14 cellular contexts compared by ENCODE assay signal in genomic region chr11:6203327-6203726, GRCh38. TPM values are rescaled to one million over a fixed set of nuclear protein-coding genes. Genes with fewer than 3 reads are reported as not detected.
DNase-seq lines count a peak whose midpoint lies in the region; ATAC-seq, FAIRE-seq and TF ChIP-seq lines count a peak whose summit lies in the region.
"Had no signal": no experiment of that assay in that cellular context is flagged by ENCODE, and none has a peak within 500 bp of the region (broad histone marks: within the 10 kb centered on the region; RNA-seq: fewer than 3 reads in every experiment).

No MANE protein-coding gene starts in this region.

- peak; percentile 58 for DNase-seq in GM12878 (ENCODE audit: low read depth, low spot score)
- DNase-seq in esophagus muscularis mucosa (ENCODE audit: extremely low spot score), result no peak
- DNase-seq in LoVo (ENCODE audit: low spot score), result no peak
- DNase-seq in left lobe of liver (ENCODE audit: low spot score), result no peak
- no peak for DNase-seq in NCI-H2227 treated with DMSO at 0.1 percent for 48 hours (lab: John Stamatoyannopoulos, UW)
- DNase-seq: activated CD8-positive, alpha-beta memory T cell treated with anti-CD3 and anti-CD28 coated beads for 24 hours; foreskin keratinocyte; NCI-H1417 treated with DMSO at 0.1 percent for 48 hours; stimulated activated naive CD4-positive, alpha-beta T cell treated with Interleukin-2 at 50 U/mL for 16 hours had no signal

- H3K4me2 ChIP-seq in GM12878 (ENCODE audit: control insufficient read depth, insufficient read depth), result no peak overlapping the region

- H3K9me3 ChIP-seq in GM12878 (replicated peaks; ENCODE audit: control insufficient read depth, insufficient read depth, low read length) (no peaks in the 10 kb centered on the region), esophagus muscularis mucosa (no peaks in the 10 kb centered on the region)

- no peak overlapping the region for H2AFZ ChIP-seq in GM12878 (ENCODE audit: control insufficient read depth, low read depth, low read length)

- SMC1A ChIA-PET in GM12878 (lab: Charles Lee; ENCODE audit: uncharacterized antibody, unreplicated experiment), result interaction anchor here (0.8 to 2.7 kb wide), 4 partner anchors 12 to 159 kb away, joined by 3 to 12 read pairs (median 4); partner anchors contain the start of gene FHIP1B

- TF ChIP-seq POLR2A in GM12878 (IDR thresholded peaks at IDR 0.05; ENCODE audit: low read depth, low read length), result no peak
- no peak for TF ChIP-seq POLR2A in esophagus muscularis mucosa (IDR thresholded peaks at IDR 0.05; ENCODE audit: low read depth)

- no peak overlapping the region for H3K9ac ChIP-seq in GM12878 (ENCODE audit: control insufficient read depth, insufficient read depth, low read length)

- H3K36me3 ChIP-seq in GM12878 (ENCODE audit: control insufficient read depth in 2 of 2, insufficient read depth in 2 of 2, low read length in 1 of 2) (no peaks in the 10 kb centered on the region; a peak in 1 of 4 replicates), esophagus muscularis mucosa (peaks cover 0 to 23% (median 20%) of the 10 kb centered on the region in 4 donors)

- no peak for TF ChIP-seq CTCF in GM12878 (IDR thresholded peaks at IDR 0.05 in 2 of 3, conservative IDR thresholded peaks at IDR 0.05 in 1 of 3; ENCODE audit: control insufficient read depth in 2 of 3, extremely low read depth in 1 of 3, insufficient read depth in 1 of 3, low read depth in 3 of 3, low read length in 3 of 3)
- TF ChIP-seq CTCF in esophagus muscularis mucosa (IDR thresholded peaks at IDR 0.05), result no peak

- H3K4me3 ChIP-seq in GM12878, result no peak overlapping the region
- H3K4me3 ChIP-seq in esophagus muscularis mucosa, result no peak overlapping the region

- WGBS in GM12878 (ENCODE audit: insufficient coverage, insufficient replicate concordance, low lambda C conversion rate, missing lambda C conversion rate), result 2% methylated on average over 3 of the region's 3 CpGs
- 69% methylated on average over 3 of the region's 3 CpGs for WGBS in esophagus muscularis mucosa

- no peaks in the 10 kb centered on the region for H3K27me3 ChIP-seq in GM12878 (replicated peaks in 1 of 2; ENCODE audit: control insufficient read depth in 2 of 2, insufficient read depth in 2 of 2, low read length in 1 of 2)
- no peaks in the 10 kb centered on the region for H3K27me3 ChIP-seq in esophagus muscularis mucosa
- H3K27me3 ChIP-seq: foreskin keratinocyte had no signal

- RAD21 ChIA-PET in GM12878 (lab: Charles Lee; ENCODE audit: unreplicated experiment), result no interaction called here

- no peaks in the 10 kb centered on the region for H3K79me2 ChIP-seq in GM12878 (ENCODE audit: control insufficient read depth, insufficient read depth, low read length)

- TF ChIP-seq EP300 in GM12878 (IDR thresholded peaks at IDR 0.05; ENCODE audit: borderline replicate concordance in 1 of 2, control insufficient read depth in 1 of 2, low read depth in 2 of 2, low read length in 2 of 2) (no peak), esophagus muscularis mucosa (IDR thresholded peaks at IDR 0.05) (no peak)

- H3K4me1 ChIP-seq in GM12878 (ENCODE audit: control insufficient read depth, insufficient read depth, low read length), result peaks cover 9% of the 10 kb centered on the region
- no peaks in the 10 kb centered on the region for H3K4me1 ChIP-seq in esophagus muscularis mucosa
- H3K4me1 ChIP-seq: foreskin keratinocyte had no signal

- intact Hi-C loops in GM12878 (cut with micrococcal nuclease; ENCODE audit: unreplicated experiment), result no loop called here
- intact Hi-C loops in esophagus muscularis mucosa (cut with DNase I), result no loop called here

- peak; percentile 56 for FAIRE-seq in GM12878 (lab: Jason Lieb, UNC)

- no TSS peak for BruUV-seq in GM12878 (replicated peaks; lab: Mats Ljungman, UMichigan)

- TF ChIP-seq RAD21 in GM12878 (IDR thresholded peaks at IDR 0.05; ENCODE audit: insufficient read depth, low read depth, low read length), result no peak

- CTCF ChIA-PET in GM12878 (lab: Yijun Ruan, JAX), result interaction anchor here (1.0 to 1.7 kb wide), 3 partner anchors 48 to 96 kb away, joined by 3 to 7 read pairs (median 3); no protein-coding TSS in a partner anchor

- H3K27ac ChIP-seq in GM12878 (ENCODE audit: control insufficient read depth, insufficient read depth), result 0 out of 2 replicates have a peak overlapping the region, but pooled peaks have one; percentile 0
- no peak overlapping the region for H3K27ac ChIP-seq in esophagus muscularis mucosa (replicated peaks in 1 of 4)
- H3K27ac ChIP-seq: foreskin keratinocyte had no signal

- H4K20me1 ChIP-seq in GM12878 (ENCODE audit: control insufficient read depth, insufficient read depth), result no peaks in the 10 kb centered on the region

- peak; percentile 69 for ATAC-seq in GM18517 (IDR thresholded peaks at IDR 0.05; ENCODE audit: unreplicated experiment)
- peak; percentile 67 for ATAC-seq in GM19468 (IDR thresholded peaks at IDR 0.05; ENCODE audit: extremely low read depth, unreplicated experiment)
- ATAC-seq in HG03103 (IDR thresholded peaks at IDR 0.05; ENCODE audit: low read depth, unreplicated experiment), result peak; percentile 55
- ATAC-seq in GM12878, result peak; percentile 86
- ATAC-seq in left lobe of liver, result no peak
- ATAC-seq: foreskin keratinocyte had no signal

- POLR2A ChIA-PET in GM12878 (lab: Charles Lee), result no interaction called here

- in situ Hi-C loops in GM12878 (cut with MboI), result no loop called here

RNA-seq across cellular contexts. Expression of gene C11orf42, which starts 2.0 kb away (rescaled TPM):
- total RNA-seq in GM12878 (2013; cell fraction: nucleolus; rRNA removed), result not detected in 2 replicates
- not detected in 2 replicates for total RNA-seq in GM12878 (2014; rRNA removed)
- not detected in 2 replicates for total RNA-seq in GM12878 (2014; rRNA removed; fragmentation: Illumina TruSeq; extraction: Trizol)
- not detected in 2 replicates for total RNA-seq in GM12878 (2021)
- polyA plus RNA-seq in GM12878 (2011; ENCODE audit: low read depth), result not detected
- polyA plus RNA-seq in GM12878 (2011; rRNA removed), result not detected in 2 replicates
- polyA plus RNA-seq in GM12878 (2011; cell fraction: cytosol; rRNA removed), result not detected in 2 replicates
- polyA plus RNA-seq in GM12878 (2011; cell fraction: nucleus; rRNA removed), result not detected in 2 replicates
- 0.13 TPM in 1 of 2 replicates, not detected in the other for polyA plus RNA-seq in GM12878 (2012)
- polyA plus RNA-seq in GM12878 (2014; fragmentation: Illumina TruSeq; extraction: Trizol), result not detected in 2 replicates
- polyA plus RNA-seq in GM12878 (2014; fragmentation: Nextera tagmentation; extraction: Ambion mirVana), result not detected
- not detected in 2 replicates for polyA plus RNA-seq in GM12878 (2014; rRNA removed)
- polyA plus RNA-seq in GM12878 (2016; fragmentation: Nextera tagmentation; extraction: Ambion mirVana), result under 1 TPM in 1 of 2 experiments, not detected in 1; 0.19 TPM
- polyA minus RNA-seq in GM12878 (2011; rRNA and poly(A)+ RNA removed), result not detected in 2 replicates
- not detected in 2 replicates for polyA minus RNA-seq in GM12878 (2011; cell fraction: cytosol; rRNA and poly(A)+ RNA removed)
- not detected in 2 replicates for polyA minus RNA-seq in GM12878 (2011; cell fraction: nucleus; rRNA and poly(A)+ RNA removed)
- not detected for total RNA-seq in esophagus muscularis mucosa
- total RNA-seq in left lobe of liver, result not detected
- total RNA-seq: cardiac septum, foreskin keratinocyte, lung microvascular endothelial cell had no signal
- polyA plus RNA-seq: foreskin keratinocyte had no signal

RNA-seq across cellular contexts. Expression of gene OR52W1, which starts 4.3 kb away (rescaled TPM):
- total RNA-seq in GM12878 (2013; cell fraction: nucleolus; rRNA removed), result not detected in 2 replicates
- not detected in 2 replicates for total RNA-seq in GM12878 (2014; rRNA removed)
- not detected in 2 replicates for total RNA-seq in GM12878 (2014; rRNA removed; fragmentation: Illumina TruSeq; extraction: Trizol)
- total RNA-seq in GM12878 (2021), result not detected in 2 replicates
- polyA plus RNA-seq in GM12878 (2011; ENCODE audit: low read depth), result not detected
- polyA plus RNA-seq in GM12878 (2011; rRNA removed), result not detected in 2 replicates
- not detected in 2 replicates for polyA plus RNA-seq in GM12878 (2011; cell fraction: cytosol; rRNA removed)
- not detected in 2 replicates for polyA plus RNA-seq in GM12878 (2011; cell fraction: nucleus; rRNA removed)
- polyA plus RNA-seq in GM12878 (2012), result not detected in 2 replicates
- polyA plus RNA-seq in GM12878 (2014; fragmentation: Illumina TruSeq; extraction: Trizol), result not detected in 2 replicates
- polyA plus RNA-seq in GM12878 (2014; fragmentation: Nextera tagmentation; extraction: Ambion mirVana), result not detected
- polyA plus RNA-seq in GM12878 (2014; rRNA removed), result not detected in 2 replicates
- not detected for polyA plus RNA-seq in GM12878 (2016; fragmentation: Nextera tagmentation; extraction: Ambion mirVana)
- polyA minus RNA-seq in GM12878 (2011; rRNA and poly(A)+ RNA removed), result not detected in 2 replicates
- polyA minus RNA-seq in GM12878 (2011; cell fraction: cytosol; rRNA and poly(A)+ RNA removed), result not detected in 2 replicates
- polyA minus RNA-seq in GM12878 (2011; cell fraction: nucleus; rRNA and poly(A)+ RNA removed), result not detected in 2 replicates
- not detected for total RNA-seq in esophagus muscularis mucosa
- not detected for total RNA-seq in left lobe of liver
- total RNA-seq: cardiac septum, foreskin keratinocyte, lung microvascular endothelial cell had no signal
- polyA plus RNA-seq: foreskin keratinocyte had no signal

RNA-seq across cellular contexts. Expression of gene FHIP1B, which starts 31.1 kb away (rescaled TPM):
- total RNA-seq in GM12878 (2013; cell fraction: nucleolus; rRNA removed), result 44.9 and 53.5 TPM in 2 replicates
- 12.0 and 16.0 TPM in 2 replicates for total RNA-seq in GM12878 (2014; rRNA removed)
- 7.4 and 8.8 TPM in 2 replicates for total RNA-seq in GM12878 (2014; rRNA removed; fragmentation: Illumina TruSeq; extraction: Trizol)
- 14.9 and 17.0 TPM in 2 replicates for total RNA-seq in GM12878 (2021)
- 10.5 TPM for polyA plus RNA-seq in GM12878 (2011; ENCODE audit: low read depth)
- polyA plus RNA-seq in GM12878 (2011; rRNA removed), result 18.1 and 28.1 TPM in 2 replicates
- polyA plus RNA-seq in GM12878 (2011; cell fraction: cytosol; rRNA removed), result 38.7 and 45.4 TPM in 2 replicates
- 186 and 193 TPM in 2 replicates for polyA plus RNA-seq in GM12878 (2011; cell fraction: nucleus; rRNA removed)
- 12.9 and 13.4 TPM in 2 replicates for polyA plus RNA-seq in GM12878 (2012)
- 7.7 and 11.6 TPM in 2 replicates for polyA plus RNA-seq in GM12878 (2014; fragmentation: Illumina TruSeq; extraction: Trizol)
- 1 to 10 TPM in 1 of 2 experiments, under 1 TPM in 1; 0.90 to 1.3 TPM for polyA plus RNA-seq in GM12878 (2014; fragmentation: Nextera tagmentation; extraction: Ambion mirVana)
- polyA plus RNA-seq in GM12878 (2014; rRNA removed), result 24.6 and 25.3 TPM in 2 replicates
- 10 to 100 TPM in 1 of 2 experiments, 1 to 10 TPM in 1; 7.8 to 10.7 TPM for polyA plus RNA-seq in GM12878 (2016; fragmentation: Nextera tagmentation; extraction: Ambion mirVana)
- polyA minus RNA-seq in GM12878 (2011; rRNA and poly(A)+ RNA removed), result 29.3 and 35.3 TPM in 2 replicates
- 6.4 and 7.8 TPM in 2 replicates for polyA minus RNA-seq in GM12878 (2011; cell fraction: cytosol; rRNA and poly(A)+ RNA removed)
- 41.0 and 53.2 TPM in 2 replicates for polyA minus RNA-seq in GM12878 (2011; cell fraction: nucleus; rRNA and poly(A)+ RNA removed)
- total RNA-seq in esophagus muscularis mucosa, result 10 to 100 TPM; 22.6 to 39.3 (median 30.1) TPM
- 32.1 TPM for total RNA-seq in left lobe of liver

RNA-seq across cellular contexts. Expression of gene OR52B2, which starts 33.2 kb away (rescaled TPM):
- total RNA-seq in GM12878 (2013; cell fraction: nucleolus; rRNA removed), result 0.51 and 0.92 TPM in 2 replicates
- total RNA-seq in GM12878 (2014; rRNA removed), result not detected in 2 replicates
- total RNA-seq in GM12878 (2014; rRNA removed; fragmentation: Illumina TruSeq; extraction: Trizol), result not detected in 2 replicates
- total RNA-seq in GM12878 (2021), result not detected in 2 replicates
- polyA plus RNA-seq in GM12878 (2011; ENCODE audit: low read depth), result not detected
- 0.08 and 0.13 TPM in 2 replicates for polyA plus RNA-seq in GM12878 (2011; rRNA removed)
- not detected in 2 replicates for polyA plus RNA-seq in GM12878 (2011; cell fraction: cytosol; rRNA removed)
- 0.25 and 0.42 TPM in 2 replicates for polyA plus RNA-seq in GM12878 (2011; cell fraction: nucleus; rRNA removed)
- polyA plus RNA-seq in GM12878 (2012), result not detected in 2 replicates
- not detected in 2 replicates for polyA plus RNA-seq in GM12878 (2014; fragmentation: Illumina TruSeq; extraction: Trizol)
- not detected for polyA plus RNA-seq in GM12878 (2014; fragmentation: Nextera tagmentation; extraction: Ambion mirVana)
- polyA plus RNA-seq in GM12878 (2014; rRNA removed), result not detected in 2 replicates
- not detected for polyA plus RNA-seq in GM12878 (2016; fragmentation: Nextera tagmentation; extraction: Ambion mirVana)
- 1.5 and 2.8 TPM in 2 replicates for polyA minus RNA-seq in GM12878 (2011; rRNA and poly(A)+ RNA removed)
- not detected in 2 replicates for polyA minus RNA-seq in GM12878 (2011; cell fraction: cytosol; rRNA and poly(A)+ RNA removed)
- polyA minus RNA-seq in GM12878 (2011; cell fraction: nucleus; rRNA and poly(A)+ RNA removed), result 1.2 and 2.0 TPM in 2 replicates
- total RNA-seq in esophagus muscularis mucosa, result not detected
- total RNA-seq in left lobe of liver, result 0.38 TPM
- total RNA-seq: cardiac septum, foreskin keratinocyte, lung microvascular endothelial cell had no signal
- polyA plus RNA-seq: foreskin keratinocyte had no signal

RNA-seq across cellular contexts. Expression of gene CNGA4, which starts 35.6 kb away (rescaled TPM):
- 0.24 and 0.46 TPM in 2 replicates for total RNA-seq in GM12878 (2013; cell fraction: nucleolus; rRNA removed)
- total RNA-seq in GM12878 (2014; rRNA removed) (0.06 and 0.11 TPM in 2 replicates), GM12878 (2014; rRNA removed; fragmentation: Illumina TruSeq; extraction: Trizol) (not detected in 2 replicates), GM12878 (2021) (0.10 TPM in 1 of 2 replicates, not detected in the other), esophagus muscularis mucosa (not detected), left lobe of liver (not detected)
- polyA plus RNA-seq in GM12878 (2011; ENCODE audit: low read depth), result not detected
- polyA plus RNA-seq in GM12878 (2011; rRNA removed) (0.12 and 0.26 TPM in 2 replicates), GM12878 (2014; fragmentation: Illumina TruSeq; extraction: Trizol) (0.07 and 0.13 TPM in 2 replicates), GM12878 (2014; fragmentation: Nextera tagmentation; extraction: Ambion mirVana) (not detected), GM12878 (2014; rRNA removed) (0.05 and 0.08 TPM in 2 replicates), GM12878 (2016; fragmentation: Nextera tagmentation; extraction: Ambion mirVana) (not detected)
- polyA plus RNA-seq in GM12878 (2011; cell fraction: cytosol; rRNA removed), result 0.22 and 0.23 TPM in 2 replicates
- polyA plus RNA-seq in GM12878 (2011; cell fraction: nucleus; rRNA removed), result 0.35 and 0.55 TPM in 2 replicates
- 0.20 and 0.28 TPM in 2 replicates for polyA plus RNA-seq in GM12878 (2012)
- 0.31 and 0.37 TPM in 2 replicates for polyA minus RNA-seq in GM12878 (2011; rRNA and poly(A)+ RNA removed)
- not detected in 2 replicates for polyA minus RNA-seq in GM12878 (2011; cell fraction: cytosol; rRNA and poly(A)+ RNA removed)
- polyA minus RNA-seq in GM12878 (2011; cell fraction: nucleus; rRNA and poly(A)+ RNA removed), result 0.24 and 0.38 TPM in 2 replicates
- total RNA-seq: cardiac septum, lung microvascular endothelial cell had no signal
